Comparison of ENCODE assay signal across 20 cellular contexts in genomic region chr19:13783565-13784500, GRCh38. TPM values are rescaled to one million over a fixed set of nuclear protein-coding genes. Genes with fewer than 3 reads are reported as not detected.
DNase-seq lines count a peak whose midpoint lies in the region; ATAC-seq, FAIRE-seq and TF ChIP-seq lines count a peak whose summit lies in the region.
"Had no signal": no experiment of that assay in that cellular context is flagged by ENCODE, and none has a peak within 500 bp of the region (broad histone marks: within the 10 kb centered on the region; RNA-seq: fewer than 3 reads in every experiment).

No MANE protein-coding gene starts in this region.

- no peak for TF ChIP-seq EP300 in HepG2 (IDR thresholded peaks at IDR 0.05; ENCODE audit: low read depth in 2 of 2, low read length in 2 of 2)
- no peak for TF ChIP-seq EP300 in HepG2 (CRISPR knock-in tag; IDR thresholded peaks at IDR 0.05; ENCODE audit: borderline replicate concordance)

- peak overlapping the region; percentile 20 for H2AFZ ChIP-seq in HepG2 (ENCODE audit: low read length)
- peak overlapping the region; percentile 93 for H2AFZ ChIP-seq in OCI-LY7 (ENCODE audit: low read length)

- H3K27ac ChIP-seq in HepG2 (ENCODE audit: extremely low read length, insufficient read depth, low read length) (no peak overlapping the region), right lobe of liver (no peak overlapping the region), OCI-LY7 (ENCODE audit: low read depth, low read length, poor library complexity, severe bottlenecking) (peak overlapping the region; percentile 88), esophagus squamous epithelium (peak overlapping the region in 3 of 4 donors; percentile 21 to 77 (median 71))
- H3K27ac ChIP-seq: neutrophil, right atrium auricular region, WERI-Rb-1 had no signal

- no peak overlapping the region for H3K4me3 Mint-ChIP-seq in type B pancreatic cell
- H3K4me3 Mint-ChIP-seq: mesothelial cell of epicardium had no signal

- ATAC-seq in HepG2 = no peak
- ATAC-seq in right lobe of liver = no peak
- no peak for ATAC-seq in HG02610 (IDR thresholded peaks at IDR 0.05; ENCODE audit: unreplicated experiment)
- ATAC-seq in HG03045 (IDR thresholded peaks at IDR 0.05; ENCODE audit: unreplicated experiment) = no peak
- no peak for ATAC-seq in HG02840 (IDR thresholded peaks at IDR 0.05; ENCODE audit: low FRiP score, unreplicated experiment)

- 49% methylated on average over 18 of the region's 18 CpGs for WGBS in HepG2 (ENCODE audit: low lambda C conversion rate)
- 74% methylated on average over 17 of the region's 18 CpGs for WGBS in right lobe of liver (ENCODE audit: insufficient coverage, low coverage, low lambda C conversion rate, missing lambda C conversion rate)
- WGBS in esophagus squamous epithelium, 2 donors = 78% methylated on average over 13 to 14 of the region's 18 CpGs

- H3K4me2 ChIP-seq in HepG2 (ENCODE audit: low read depth, low read length) (no peak overlapping the region), OCI-LY7 (ENCODE audit: low read length) (peak overlapping the region; percentile 75)

- POLR2A ChIA-PET in HepG2 (lab: Yijun Ruan, JAX) = interaction anchor here (0.8 to 2.3 kb wide), 3 partner anchors 9 to 78 kb away, joined by 3 to 7 read pairs (median 5); partner anchors contain the start of gene C19orf53
- POLR2A ChIA-PET in OCI-LY7 (lab: Charles Lee) = interaction anchor here (0.6 to 2.2 kb wide), 6 partner anchors 9 to 94 kb away, joined by 3 to 6 read pairs (median 4); partner anchors contain the start of genes C19orf53 and ZSWIM4

- TF ChIP-seq CTCF in HepG2 (CRISPR knock-in tag; IDR thresholded peaks at IDR 0.05) = no peak
- TF ChIP-seq CTCF in right lobe of liver (IDR thresholded peaks at IDR 0.05) = no peak
- no peak for TF ChIP-seq CTCF in OCI-LY7 (conservative IDR thresholded peaks at IDR 0.05; ENCODE audit: low read length)
- TF ChIP-seq CTCF in esophagus squamous epithelium (IDR thresholded peaks at IDR 0.05) = no peak
- TF ChIP-seq CTCF in type B pancreatic cell (conservative IDR thresholded peaks at IDR 0.05) = no peak

- peak overlapping the region; percentile 62 for H3K27ac Mint-ChIP-seq in type B pancreatic cell

- no peaks in the 10 kb centered on the region for H3K9me2 ChIP-seq in OCI-LY7 (ENCODE audit: insufficient read depth, low read length)

- no peak for TF ChIP-seq RAD21 in HepG2 (CRISPR knock-in tag; IDR thresholded peaks at IDR 0.05)

- CTCF ChIA-PET in HepG2 (lab: Yijun Ruan, JAX; ENCODE audit: low intra/inter-chr PET ratio, low total read pairs) = interaction anchor here (1.5 to 2.7 kb wide), 2 partner anchors 79 to 96 kb away, joined by 5 to 38 read pairs; no protein-coding TSS in a partner anchor
- CTCF ChIA-PET in OCI-LY7 (lab: Charles Lee; ENCODE audit: unreplicated experiment) = interaction anchor here (1.1 kb wide), 1 partner anchor 78 kb away, joined by 4 read pairs; no protein-coding TSS in a partner anchor

- H3K79me2 ChIP-seq in HepG2 (ENCODE audit: insufficient read depth, low read length) (no peaks in the 10 kb centered on the region), OCI-LY7 (ENCODE audit: insufficient read depth, low read depth, low read length) (no peaks in the 10 kb centered on the region)

- DNase-seq in HepG2 (ENCODE audit: low spot score) (no peak), right lobe of liver (no peak), OCI-LY7 (ENCODE audit: low spot score) (peak; percentile 78), esophagus squamous epithelium (lab: John Stamatoyannopoulos, UW) (no peak), type B pancreatic cell (ENCODE audit: extremely low spot score, unreplicated experiment) (no peak)
- DNase-seq: ACHN; activated CD4-positive, alpha-beta memory T cell treated with anti-CD3 and anti-CD28 coated beads, Interleukin-2, amount 10 ng/mL, durations not matched to agents 7 days and 5 days; CD4-positive, CD25-positive, alpha-beta regulatory T cell; DMS153; GOT3; SHP77 treated with DMSO at 0.1 percent for 48 hours; upper lobe of right lung; WERI-Rb-1 had no signal

- peaks cover 4% of the 10 kb centered on the region for H3K36me3 Mint-ChIP-seq in type B pancreatic cell

- H3K36me3 ChIP-seq in HepG2 (replicated peaks in 1 of 2; ENCODE audit: control insufficient read depth in 1 of 2, insufficient read depth in 2 of 2, low read length in 2 of 2) (peaks cover 0 to 5% of the 10 kb centered on the region in 2 experiments; a peak in 3 of 5 replicates), right lobe of liver (peaks cover 0 to 3% (median 0%) of the 10 kb centered on the region in 4 donors), OCI-LY7 (ENCODE audit: insufficient read depth, low read length) (peaks cover 16% of the 10 kb centered on the region), esophagus squamous epithelium (peaks cover 0 to 13% (median 10%) of the 10 kb centered on the region in 3 donors)

- no peak for TF ChIP-seq POLR2A in HepG2 (IDR thresholded peaks at IDR 0.05; ENCODE audit: insufficient read depth in 1 of 2, low read depth in 2 of 2, low read length in 2 of 2)
- no peak for TF ChIP-seq POLR2A in right lobe of liver (IDR thresholded peaks at IDR 0.05)
- no peak for TF ChIP-seq POLR2A in esophagus squamous epithelium (IDR thresholded peaks at IDR 0.05)

- H3K9me3 Mint-ChIP-seq in type B pancreatic cell = no peaks in the 10 kb centered on the region
- H3K9me3 Mint-ChIP-seq: activated CD4-positive, alpha-beta memory T cell treated with anti-CD3 and anti-CD28 coated beads, Interleukin-2, amount 10 ng/mL, durations not matched to agents 7 days and 5 days; CD4-positive, CD25-positive, alpha-beta regulatory T cell; mesothelial cell of epicardium; stimulated activated effector memory CD8-positive, alpha-beta T cell treated with anti-CD3 and anti-CD28 coated beads, Interleukin-12 subunit alpha, Interleukin-12 subunit beta, amount 100 ng/mL, for 72 hours had no signal

- H3K4me3 ChIP-seq in HepG2 (replicated peaks in 1 of 3; ENCODE audit: insufficient read depth in 1 of 3, low read depth in 2 of 3, low read length in 3 of 3) (no peak overlapping the region), right lobe of liver (no peak overlapping the region), OCI-LY7 (ENCODE audit: low read depth, low read length, poor library complexity, severe bottlenecking) (peak overlapping the region; percentile 32), esophagus squamous epithelium (no peak overlapping the region)
- H3K4me3 ChIP-seq: right atrium auricular region, upper lobe of right lung had no signal

- H4K20me1 ChIP-seq in HepG2 (ENCODE audit: insufficient read depth, low read length) (no peaks in the 10 kb centered on the region), OCI-LY7 (ENCODE audit: insufficient read depth, low read length) (no peaks in the 10 kb centered on the region)

- H3K9ac ChIP-seq in HepG2 (ENCODE audit: insufficient read depth, low read depth, low read length) = no peak overlapping the region

- BruUV-seq in HepG2 (replicated peaks; lab: Mats Ljungman, UMichigan) = no TSS peak
- no TSS peak for BruUV-seq in OCI-LY7 (replicated peaks; lab: Mats Ljungman, UMichigan)

- intact Hi-C loops in HepG2 (cut with micrococcal nuclease; ENCODE audit: unreplicated experiment) (loop anchor here (2.0 kb wide), 1 partner anchor 49 kb away; no protein-coding TSS in a partner anchor), right lobe of liver (cut with DNase I) (no loop called here), OCI-LY7 (cut with micrococcal nuclease; ENCODE audit: unreplicated experiment) (loop anchor here (10.0 kb wide), 1 partner anchor 51 kb away; no protein-coding TSS in a partner anchor), esophagus squamous epithelium (cut with DNase I) (loop anchor here (2.0 kb wide), 1 partner anchor 79 kb away; no protein-coding TSS in a partner anchor)

- H3K4me1 ChIP-seq in HepG2 (ENCODE audit: insufficient read depth, low read length) (peaks cover 42% of the 10 kb centered on the region), right lobe of liver (no peaks in the 10 kb centered on the region), OCI-LY7 (ENCODE audit: insufficient read depth, low read length, poor library complexity, severe bottlenecking) (peaks cover 52% of the 10 kb centered on the region), esophagus squamous epithelium (peaks cover 18 to 72% (median 41%) of the 10 kb centered on the region in 3 donors)

- H3K9me3 ChIP-seq in HepG2 (ENCODE audit: low read length) = no peaks in the 10 kb centered on the region
- no peaks in the 10 kb centered on the region for H3K9me3 ChIP-seq in right lobe of liver
- H3K9me3 ChIP-seq in OCI-LY7 (ENCODE audit: low read length) = no peaks in the 10 kb centered on the region
- no peaks in the 10 kb centered on the region for H3K9me3 ChIP-seq in esophagus squamous epithelium
- H3K9me3 ChIP-seq: neutrophil, right atrium auricular region, upper lobe of right lung had no signal

- FAIRE-seq in HepG2 (lab: Jason Lieb, UNC) = no peak

- peaks cover 0 to 10% of the 10 kb centered on the region in 2 experiments; a peak in 2 of 5 replicates for H3K27me3 ChIP-seq in HepG2 (ENCODE audit: control insufficient read depth in 1 of 2, insufficient read depth in 2 of 2, low read length in 2 of 2)
- H3K27me3 ChIP-seq in right lobe of liver = no peaks in the 10 kb centered on the region
- H3K27me3 ChIP-seq in esophagus squamous epithelium = no peaks in the 10 kb centered on the region
- H3K27me3 ChIP-seq: neutrophil, right atrium auricular region, upper lobe of right lung had no signal

- in situ Hi-C loops in HepG2 (cut with HindIII; ENCODE audit: extremely low pct_ligation_motif_present, low pct_unique_long_range_greater_than_20kb) = loop anchor here (5.0 kb wide), 1 partner anchor 78 kb away; no protein-coding TSS in a partner anchor

- no peaks in the 10 kb centered on the region for H3K27me3 Mint-ChIP-seq in type B pancreatic cell
- H3K27me3 Mint-ChIP-seq: activated CD4-positive, alpha-beta memory T cell treated with anti-CD3 and anti-CD28 coated beads, Interleukin-2, amount 10 ng/mL, durations not matched to agents 7 days and 5 days; CD4-positive, CD25-positive, alpha-beta regulatory T cell had no signal

- peaks cover 15% of the 10 kb centered on the region for H3K4me1 Mint-ChIP-seq in type B pancreatic cell (ENCODE audit: unreplicated experiment)

RNA-seq across cellular contexts. Expression of gene C19orf53, which starts 9.6 kb away (rescaled TPM):
- total RNA-seq in HepG2 (2016; rRNA removed; fragmentation: Illumina TruSeq; extraction: Trizol) (127 and 129 TPM in 2 replicates), right lobe of liver (100 to 1,000 TPM in 2 of 6 experiments, 10 to 100 TPM in 4; 30.6 to 227 (median 32.8) TPM), OCI-LY7 (2022) (80.3 and 90.1 TPM in 2 replicates), esophagus squamous epithelium (100 to 1,000 TPM; 114 to 129 (median 120) TPM), type B pancreatic cell (ENCODE audit: low replicate concordance) (89.8 and 101 TPM in 2 replicates)
- 100 and 107 TPM in 2 replicates for total RNA-seq in HepG2 (2016; cell fraction: cytosol; rRNA removed; fragmentation: Illumina TruSeq; extraction: Trizol; ENCODE audit: low read depth)
- 120 and 139 TPM in 2 replicates for total RNA-seq in HepG2 (2016; cell fraction: insoluble cytoplasmic fraction; rRNA removed; fragmentation: Illumina TruSeq; extraction: Trizol)
- total RNA-seq in HepG2 (2016; cell fraction: membrane; rRNA removed; fragmentation: Illumina TruSeq; extraction: Trizol) = 129 and 137 TPM in 2 replicates
- total RNA-seq in HepG2 (2016; cell fraction: nucleus; rRNA removed; fragmentation: Illumina TruSeq; extraction: Trizol) = 38.1 and 46.3 TPM in 2 replicates
- polyA plus RNA-seq in HepG2 (2011; rRNA removed) = 130 and 154 TPM in 2 replicates
- polyA plus RNA-seq in HepG2 (2011; cell fraction: cytosol; rRNA removed) = 136 and 140 TPM in 2 replicates
- 41.3 and 46.6 TPM in 2 replicates for polyA plus RNA-seq in HepG2 (2011; cell fraction: nucleus; rRNA removed)
- 81.4 and 137 TPM in 2 replicates for polyA plus RNA-seq in HepG2 (2012)
- 129 and 144 TPM in 2 replicates for polyA plus RNA-seq in HepG2 (2016; cell fraction: cytosol; fragmentation: Illumina TruSeq; extraction: Trizol; ENCODE audit: low read depth)
- polyA plus RNA-seq in HepG2 (2016; cell fraction: insoluble cytoplasmic fraction; fragmentation: Illumina TruSeq; extraction: Trizol; ENCODE audit: low read depth) = 157 and 159 TPM in 2 replicates
- 161 and 164 TPM in 2 replicates for polyA plus RNA-seq in HepG2 (2016; cell fraction: membrane; fragmentation: Illumina TruSeq; extraction: Trizol; ENCODE audit: low read depth)
- 79.1 and 91.5 TPM in 2 replicates for polyA plus RNA-seq in HepG2 (2016; cell fraction: nucleus; fragmentation: Illumina TruSeq; extraction: Trizol; ENCODE audit: insufficient read depth, low read depth)
- polyA minus RNA-seq in HepG2 (2011; rRNA and poly(A)+ RNA removed; ENCODE audit: low replicate concordance) = 66.1 and 174 TPM in 2 replicates
- polyA minus RNA-seq in HepG2 (2011; cell fraction: cytosol; rRNA and poly(A)+ RNA removed) = 29.3 and 33.8 TPM in 2 replicates
- polyA minus RNA-seq in HepG2 (2011; cell fraction: nucleus; rRNA and poly(A)+ RNA removed) = 14.4 and 17.7 TPM in 2 replicates
- 162 and 177 TPM in 2 replicates for total RNA-seq in OCI-LY7 (2014; rRNA removed; shearing (Covaris generic))

RNA-seq across cellular contexts. Expression of gene ZSWIM4, which starts 11.4 kb away (rescaled TPM):
- total RNA-seq in HepG2 (2016; rRNA removed; fragmentation: Illumina TruSeq; extraction: Trizol) (0.27 and 0.33 TPM in 2 replicates), right lobe of liver (1 to 10 TPM in 5 of 6 experiments, under 1 TPM in 1; 0.98 to 3.7 (median 1.7) TPM), OCI-LY7 (2022) (10.8 and 13.4 TPM in 2 replicates), esophagus squamous epithelium (10 to 100 TPM in 3 of 4 donors, 1 to 10 TPM in 1; 7.2 to 41.4 (median 16.9) TPM), type B pancreatic cell (ENCODE audit: low replicate concordance) (15.0 and 15.7 TPM in 2 replicates)
- 0.10 and 0.35 TPM in 2 replicates for total RNA-seq in HepG2 (2016; cell fraction: cytosol; rRNA removed; fragmentation: Illumina TruSeq; extraction: Trizol; ENCODE audit: low read depth)
- 0.22 and 0.28 TPM in 2 replicates for total RNA-seq in HepG2 (2016; cell fraction: insoluble cytoplasmic fraction; rRNA removed; fragmentation: Illumina TruSeq; extraction: Trizol)
- 0.09 and 0.14 TPM in 2 replicates for total RNA-seq in HepG2 (2016; cell fraction: membrane; rRNA removed; fragmentation: Illumina TruSeq; extraction: Trizol)
- 0.28 and 0.37 TPM in 2 replicates for total RNA-seq in HepG2 (2016; cell fraction: nucleus; rRNA removed; fragmentation: Illumina TruSeq; extraction: Trizol)
- 0.86 and 1.8 TPM in 2 replicates for polyA plus RNA-seq in HepG2 (2011; rRNA removed)
- 0.91 and 1.2 TPM in 2 replicates for polyA plus RNA-seq in HepG2 (2011; cell fraction: cytosol; rRNA removed)
- 3.4 and 3.5 TPM in 2 replicates for polyA plus RNA-seq in HepG2 (2011; cell fraction: nucleus; rRNA removed)
- polyA plus RNA-seq in HepG2 (2012) = 1.5 and 2.1 TPM in 2 replicates
- polyA plus RNA-seq in HepG2 (2016; cell fraction: cytosol; fragmentation: Illumina TruSeq; extraction: Trizol; ENCODE audit: low read depth) = 0.02 TPM in 1 of 2 replicates, not detected in the other
- polyA plus RNA-seq in HepG2 (2016; cell fraction: insoluble cytoplasmic fraction; fragmentation: Illumina TruSeq; extraction: Trizol; ENCODE audit: low read depth) = 0.38 and 0.45 TPM in 2 replicates
- 0.14 and 0.20 TPM in 2 replicates for polyA plus RNA-seq in HepG2 (2016; cell fraction: membrane; fragmentation: Illumina TruSeq; extraction: Trizol; ENCODE audit: low read depth)
- 0.48 and 0.55 TPM in 2 replicates for polyA plus RNA-seq in HepG2 (2016; cell fraction: nucleus; fragmentation: Illumina TruSeq; extraction: Trizol; ENCODE audit: insufficient read depth, low read depth)
- 1.7 and 5.3 TPM in 2 replicates for polyA minus RNA-seq in HepG2 (2011; rRNA and poly(A)+ RNA removed; ENCODE audit: low replicate concordance)
- polyA minus RNA-seq in HepG2 (2011; cell fraction: cytosol; rRNA and poly(A)+ RNA removed) = 2.5 and 2.7 TPM in 2 replicates
- 2.1 and 2.4 TPM in 2 replicates for polyA minus RNA-seq in HepG2 (2011; cell fraction: nucleus; rRNA and poly(A)+ RNA removed)
- total RNA-seq in OCI-LY7 (2014; rRNA removed; shearing (Covaris generic)) = 3.7 and 5.0 TPM in 2 replicates

RNA-seq across cellular contexts. Expression of gene MRI1, which starts 19.5 kb away (rescaled TPM):
- total RNA-seq in HepG2 (2016; rRNA removed; fragmentation: Illumina TruSeq; extraction: Trizol) = 15.3 and 20.1 TPM in 2 replicates
- 2.2 and 3.3 TPM in 2 replicates for total RNA-seq in HepG2 (2016; cell fraction: cytosol; rRNA removed; fragmentation: Illumina TruSeq; extraction: Trizol; ENCODE audit: low read depth)
- total RNA-seq in HepG2 (2016; cell fraction: insoluble cytoplasmic fraction; rRNA removed; fragmentation: Illumina TruSeq; extraction: Trizol) = 15.0 and 19.2 TPM in 2 replicates
- total RNA-seq in HepG2 (2016; cell fraction: membrane; rRNA removed; fragmentation: Illumina TruSeq; extraction: Trizol) = 5.4 and 5.5 TPM in 2 replicates
- total RNA-seq in HepG2 (2016; cell fraction: nucleus; rRNA removed; fragmentation: Illumina TruSeq; extraction: Trizol) = 16.8 and 19.8 TPM in 2 replicates
- 20.6 and 27.7 TPM in 2 replicates for polyA plus RNA-seq in HepG2 (2011; rRNA removed)
- polyA plus RNA-seq in HepG2 (2011; cell fraction: cytosol; rRNA removed) = 11.3 and 15.1 TPM in 2 replicates
- polyA plus RNA-seq in HepG2 (2011; cell fraction: nucleus; rRNA removed) = 130 and 140 TPM in 2 replicates
- polyA plus RNA-seq in HepG2 (2012) = 9.3 and 11.3 TPM in 2 replicates
- 2.0 and 2.1 TPM in 2 replicates for polyA plus RNA-seq in HepG2 (2016; cell fraction: cytosol; fragmentation: Illumina TruSeq; extraction: Trizol; ENCODE audit: low read depth)
- polyA plus RNA-seq in HepG2 (2016; cell fraction: insoluble cytoplasmic fraction; fragmentation: Illumina TruSeq; extraction: Trizol; ENCODE audit: low read depth) = 14.4 and 15.2 TPM in 2 replicates
- 3.7 TPM in 2 replicates for polyA plus RNA-seq in HepG2 (2016; cell fraction: membrane; fragmentation: Illumina TruSeq; extraction: Trizol; ENCODE audit: low read depth)
- 38.8 and 42.1 TPM in 2 replicates for polyA plus RNA-seq in HepG2 (2016; cell fraction: nucleus; fragmentation: Illumina TruSeq; extraction: Trizol; ENCODE audit: insufficient read depth, low read depth)
- polyA minus RNA-seq in HepG2 (2011; rRNA and poly(A)+ RNA removed; ENCODE audit: low replicate concordance) = 31.0 and 50.1 TPM in 2 replicates
- 12.0 and 12.5 TPM in 2 replicates for polyA minus RNA-seq in HepG2 (2011; cell fraction: cytosol; rRNA and poly(A)+ RNA removed)
- polyA minus RNA-seq in HepG2 (2011; cell fraction: nucleus; rRNA and poly(A)+ RNA removed) = 12.9 and 13.9 TPM in 2 replicates
- 10 to 100 TPM; 14.5 to 30.5 (median 24.1) TPM for total RNA-seq in right lobe of liver
- 27.3 and 33.4 TPM in 2 replicates for total RNA-seq in OCI-LY7 (2014; rRNA removed; shearing (Covaris generic))
- total RNA-seq in OCI-LY7 (2022) = 23.4 and 27.1 TPM in 2 replicates
- 10 to 100 TPM; 32.0 to 50.9 (median 37.2) TPM for total RNA-seq in esophagus squamous epithelium
- 24.0 and 27.7 TPM in 2 replicates for total RNA-seq in type B pancreatic cell (ENCODE audit: low replicate concordance)

Comparison
In these comparisons a context has a peak if more than half of its experiments do, and no peak if none do; other contexts are left out.
1. intact Hi-C loops: an anchor here in HepG2 (2.0 kb wide), OCI-LY7 (10.0 kb wide) and esophagus squamous epithelium (2.0 kb wide); none called in right lobe of liver.
2. H3K27ac ChIP-seq: peak in OCI-LY7 (single experiment) and esophagus squamous epithelium (3 of 4); none in HepG2 (single experiment) and right lobe of liver (0 of 3).